Comparison of ENCODE assay signal across 1 cellular context in the genomic region with DNA sequence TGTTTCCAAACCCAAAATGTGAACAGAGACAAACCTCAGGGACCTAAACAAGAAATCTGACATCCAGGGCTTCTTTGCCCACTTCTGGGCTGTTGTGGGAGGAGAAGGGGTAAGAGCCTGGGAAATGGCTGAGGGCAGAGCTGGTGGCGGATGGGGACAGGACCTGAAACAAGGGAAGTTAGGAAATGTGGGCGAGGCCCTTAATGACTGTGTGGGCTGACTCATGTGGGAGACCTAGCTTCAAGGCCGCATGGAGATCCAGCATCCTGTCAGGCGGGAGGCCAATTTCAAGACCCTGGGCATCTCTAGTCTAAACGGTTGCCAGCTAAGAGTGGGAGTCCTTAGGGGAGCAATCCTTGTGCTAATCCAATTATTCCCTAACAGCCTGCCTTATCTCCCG.
TF ChIP-seq lines count a peak whose summit lies in the region.

No MANE protein-coding gene starts in this region.

TF ChIP-seq in HepG2, 621 proteins besides CTCF, POLR2A, EP300 and RAD21 (continued from another document and continues in another):
- TF ChIP-seq, protein P1, sequence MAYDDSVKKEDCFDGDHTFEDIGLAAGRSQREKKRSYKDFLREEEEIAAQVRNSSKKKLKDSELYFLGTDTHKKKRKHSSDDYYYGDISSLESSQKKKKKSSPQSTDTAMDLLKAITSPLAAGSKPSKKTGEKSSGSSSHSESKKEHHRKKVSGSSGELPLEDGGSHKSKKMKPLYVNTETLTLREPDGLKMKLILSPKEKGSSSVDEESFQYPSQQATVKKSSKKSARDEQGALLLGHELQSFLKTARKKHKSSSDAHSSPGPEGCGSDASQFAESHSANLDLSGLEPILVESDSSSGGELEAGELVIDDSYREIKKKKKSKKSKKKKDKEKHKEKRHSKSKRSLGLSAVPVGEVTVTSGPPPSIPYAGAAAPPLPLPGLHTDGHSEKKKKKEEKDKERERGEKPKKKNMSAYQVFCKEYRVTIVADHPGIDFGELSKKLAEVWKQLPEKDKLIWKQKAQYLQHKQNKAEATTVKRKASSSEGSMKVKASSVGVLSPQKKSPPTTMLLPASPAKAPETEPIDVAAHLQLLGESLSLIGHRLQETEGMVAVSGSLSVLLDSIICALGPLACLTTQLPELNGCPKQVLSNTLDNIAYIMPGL (CRISPR knock-in tag; IDR thresholded peaks at IDR 0.05; ENCODE audit: borderline replicate concordance in 1 of 2, low read depth in 1 of 2): no peak
- TF ChIP-seq ADNP (CRISPR knock-in tag; IDR thresholded peaks at IDR 0.05) (no peak), CC2D1A (CRISPR knock-in tag; IDR thresholded peaks at IDR 0.05) (no peak), ZNF264 (CRISPR knock-in tag; IDR thresholded peaks at IDR 0.05) (no peak), ZBTB38 (CRISPR knock-in tag; IDR thresholded peaks at IDR 0.05) (no peak), KMT2B (CRISPR knock-in tag; IDR thresholded peaks at IDR 0.05) (no peak), ZNF605 (CRISPR knock-in tag; IDR thresholded peaks at IDR 0.05) (no peak), ZNF367 (CRISPR knock-in tag; IDR thresholded peaks at IDR 0.05; ENCODE audit: borderline replicate concordance) (no peak), ZNF737 (CRISPR knock-in tag; IDR thresholded peaks at IDR 0.05; ENCODE audit: borderline replicate concordance) (no peak), MIXL1 (CRISPR knock-in tag; IDR thresholded peaks at IDR 0.05) (0 out of 2 replicates have a peak, but pooled peaks have one; percentile 13), ZNF232 (CRISPR knock-in tag; IDR thresholded peaks at IDR 0.05; ENCODE audit: borderline replicate concordance) (no peak), PHF21A (CRISPR knock-in tag; IDR thresholded peaks at IDR 0.05) (no peak), ATF7 (IDR thresholded peaks at IDR 0.05) (no peak), ATF7 (CRISPR knock-in tag; IDR thresholded peaks at IDR 0.05) (no peak), FOSL1 (CRISPR knock-in tag; IDR thresholded peaks at IDR 0.05; ENCODE audit: borderline replicate concordance) (no peak), ZNF709 (CRISPR knock-in tag; IDR thresholded peaks at IDR 0.05) (no peak), FOXC1 (CRISPR knock-in tag; IDR thresholded peaks at IDR 0.05; ENCODE audit: borderline replicate concordance) (no peak), PAX8 (CRISPR knock-in tag; IDR thresholded peaks at IDR 0.05; ENCODE audit: borderline replicate concordance) (no peak), GLI4 (CRISPR knock-in tag; IDR thresholded peaks at IDR 0.05; ENCODE audit: borderline replicate concordance) (no peak), ZKSCAN8 (CRISPR knock-in tag; IDR thresholded peaks at IDR 0.05; ENCODE audit: borderline replicate concordance) (no peak), RXRB (CRISPR knock-in tag; IDR thresholded peaks at IDR 0.05; ENCODE audit: borderline replicate concordance) (0 out of 2 replicates have a peak, but pooled peaks have one; percentile 24), MAF1 (CRISPR knock-in tag; IDR thresholded peaks at IDR 0.05; ENCODE audit: borderline replicate concordance) (no peak), HDAC1 (CRISPR knock-in tag; IDR thresholded peaks at IDR 0.05) (no peak; the same call in 1 of the 2 replicates), SRSF1 (optimal IDR thresholded peaks at IDR 0.05; ENCODE audit: low read depth, low read length) (no peak), ZC3H4 (CRISPR knock-in tag; IDR thresholded peaks at IDR 0.05; ENCODE audit: borderline replicate concordance) (no peak), SRY (CRISPR knock-in tag; IDR thresholded peaks at IDR 0.05) (no peak)
- TF ChIP-seq, protein P2, sequence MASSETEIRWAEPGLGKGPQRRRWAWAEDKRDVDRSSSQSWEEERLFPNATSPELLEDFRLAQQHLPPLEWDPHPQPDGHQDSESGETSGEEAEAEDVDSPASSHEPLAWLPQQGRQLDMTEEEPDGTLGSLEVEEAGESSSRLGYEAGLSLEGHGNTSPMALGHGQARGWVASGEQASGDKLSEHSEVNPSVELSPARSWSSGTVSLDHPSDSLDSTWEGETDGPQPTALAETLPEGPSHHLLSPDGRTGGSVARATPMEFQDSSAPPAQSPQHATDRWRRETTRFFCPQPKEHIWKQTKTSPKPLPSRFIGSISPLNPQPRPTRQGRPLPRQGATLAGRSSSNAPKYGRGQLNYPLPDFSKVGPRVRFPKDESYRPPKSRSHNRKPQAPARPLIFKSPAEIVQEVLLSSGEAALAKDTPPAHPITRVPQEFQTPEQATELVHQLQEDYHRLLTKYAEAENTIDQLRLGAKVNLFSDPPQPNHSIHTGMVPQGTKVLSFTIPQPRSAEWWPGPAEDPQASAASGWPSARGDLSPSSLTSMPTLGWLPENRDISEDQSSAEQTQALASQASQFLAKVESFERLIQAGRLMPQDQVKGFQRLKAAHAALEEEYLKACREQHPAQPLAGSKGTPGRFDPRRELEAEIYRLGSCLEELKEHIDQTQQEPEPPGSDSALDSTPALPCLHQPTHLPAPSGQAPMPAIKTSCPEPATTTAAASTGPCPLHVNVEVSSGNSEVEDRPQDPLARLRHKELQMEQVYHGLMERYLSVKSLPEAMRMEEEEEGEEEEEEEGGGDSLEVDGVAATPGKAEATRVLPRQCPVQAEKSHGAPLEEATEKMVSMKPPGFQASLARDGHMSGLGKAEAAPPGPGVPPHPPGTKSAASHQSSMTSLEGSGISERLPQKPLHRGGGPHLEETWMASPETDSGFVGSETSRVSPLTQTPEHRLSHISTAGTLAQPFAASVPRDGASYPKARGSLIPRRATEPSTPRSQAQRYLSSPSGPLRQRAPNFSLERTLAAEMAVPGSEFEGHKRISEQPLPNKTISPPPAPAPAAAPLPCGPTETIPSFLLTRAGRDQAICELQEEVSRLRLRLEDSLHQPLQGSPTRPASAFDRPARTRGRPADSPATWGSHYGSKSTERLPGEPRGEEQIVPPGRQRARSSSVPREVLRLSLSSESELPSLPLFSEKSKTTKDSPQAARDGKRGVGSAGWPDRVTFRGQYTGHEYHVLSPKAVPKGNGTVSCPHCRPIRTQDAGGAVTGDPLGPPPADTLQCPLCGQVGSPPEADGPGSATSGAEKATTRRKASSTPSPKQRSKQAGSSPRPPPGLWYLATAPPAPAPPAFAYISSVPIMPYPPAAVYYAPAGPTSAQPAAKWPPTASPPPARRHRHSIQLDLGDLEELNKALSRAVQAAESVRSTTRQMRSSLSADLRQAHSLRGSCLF (CRISPR knock-in tag; IDR thresholded peaks at IDR 0.05; ENCODE audit: borderline replicate concordance): no peak
- TF ChIP-seq, protein P3, sequence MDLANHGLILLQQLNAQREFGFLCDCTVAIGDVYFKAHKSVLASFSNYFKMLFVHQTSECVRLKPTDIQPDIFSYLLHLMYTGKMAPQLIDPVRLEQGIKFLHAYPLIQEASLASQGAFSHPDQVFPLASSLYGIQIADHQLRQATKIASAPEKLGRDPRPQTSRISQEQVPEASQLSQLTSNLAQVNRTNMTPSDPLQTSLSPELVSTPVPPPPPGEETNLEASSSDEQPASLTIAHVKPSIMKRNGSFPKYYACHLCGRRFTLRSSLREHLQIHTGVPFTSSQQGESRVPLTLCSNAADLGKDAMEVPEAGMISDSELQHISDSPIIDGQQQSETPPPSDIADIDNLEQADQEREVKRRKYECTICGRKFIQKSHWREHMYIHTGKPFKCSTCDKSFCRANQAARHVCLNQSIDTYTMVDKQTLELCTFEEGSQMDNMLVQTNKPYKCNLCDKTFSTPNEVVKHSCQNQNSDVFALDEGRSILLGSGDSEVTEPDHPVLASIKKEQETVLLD (CRISPR knock-in tag; IDR thresholded peaks at IDR 0.05; ENCODE audit: low read depth): no peak
- TF ChIP-seq, protein P4, sequence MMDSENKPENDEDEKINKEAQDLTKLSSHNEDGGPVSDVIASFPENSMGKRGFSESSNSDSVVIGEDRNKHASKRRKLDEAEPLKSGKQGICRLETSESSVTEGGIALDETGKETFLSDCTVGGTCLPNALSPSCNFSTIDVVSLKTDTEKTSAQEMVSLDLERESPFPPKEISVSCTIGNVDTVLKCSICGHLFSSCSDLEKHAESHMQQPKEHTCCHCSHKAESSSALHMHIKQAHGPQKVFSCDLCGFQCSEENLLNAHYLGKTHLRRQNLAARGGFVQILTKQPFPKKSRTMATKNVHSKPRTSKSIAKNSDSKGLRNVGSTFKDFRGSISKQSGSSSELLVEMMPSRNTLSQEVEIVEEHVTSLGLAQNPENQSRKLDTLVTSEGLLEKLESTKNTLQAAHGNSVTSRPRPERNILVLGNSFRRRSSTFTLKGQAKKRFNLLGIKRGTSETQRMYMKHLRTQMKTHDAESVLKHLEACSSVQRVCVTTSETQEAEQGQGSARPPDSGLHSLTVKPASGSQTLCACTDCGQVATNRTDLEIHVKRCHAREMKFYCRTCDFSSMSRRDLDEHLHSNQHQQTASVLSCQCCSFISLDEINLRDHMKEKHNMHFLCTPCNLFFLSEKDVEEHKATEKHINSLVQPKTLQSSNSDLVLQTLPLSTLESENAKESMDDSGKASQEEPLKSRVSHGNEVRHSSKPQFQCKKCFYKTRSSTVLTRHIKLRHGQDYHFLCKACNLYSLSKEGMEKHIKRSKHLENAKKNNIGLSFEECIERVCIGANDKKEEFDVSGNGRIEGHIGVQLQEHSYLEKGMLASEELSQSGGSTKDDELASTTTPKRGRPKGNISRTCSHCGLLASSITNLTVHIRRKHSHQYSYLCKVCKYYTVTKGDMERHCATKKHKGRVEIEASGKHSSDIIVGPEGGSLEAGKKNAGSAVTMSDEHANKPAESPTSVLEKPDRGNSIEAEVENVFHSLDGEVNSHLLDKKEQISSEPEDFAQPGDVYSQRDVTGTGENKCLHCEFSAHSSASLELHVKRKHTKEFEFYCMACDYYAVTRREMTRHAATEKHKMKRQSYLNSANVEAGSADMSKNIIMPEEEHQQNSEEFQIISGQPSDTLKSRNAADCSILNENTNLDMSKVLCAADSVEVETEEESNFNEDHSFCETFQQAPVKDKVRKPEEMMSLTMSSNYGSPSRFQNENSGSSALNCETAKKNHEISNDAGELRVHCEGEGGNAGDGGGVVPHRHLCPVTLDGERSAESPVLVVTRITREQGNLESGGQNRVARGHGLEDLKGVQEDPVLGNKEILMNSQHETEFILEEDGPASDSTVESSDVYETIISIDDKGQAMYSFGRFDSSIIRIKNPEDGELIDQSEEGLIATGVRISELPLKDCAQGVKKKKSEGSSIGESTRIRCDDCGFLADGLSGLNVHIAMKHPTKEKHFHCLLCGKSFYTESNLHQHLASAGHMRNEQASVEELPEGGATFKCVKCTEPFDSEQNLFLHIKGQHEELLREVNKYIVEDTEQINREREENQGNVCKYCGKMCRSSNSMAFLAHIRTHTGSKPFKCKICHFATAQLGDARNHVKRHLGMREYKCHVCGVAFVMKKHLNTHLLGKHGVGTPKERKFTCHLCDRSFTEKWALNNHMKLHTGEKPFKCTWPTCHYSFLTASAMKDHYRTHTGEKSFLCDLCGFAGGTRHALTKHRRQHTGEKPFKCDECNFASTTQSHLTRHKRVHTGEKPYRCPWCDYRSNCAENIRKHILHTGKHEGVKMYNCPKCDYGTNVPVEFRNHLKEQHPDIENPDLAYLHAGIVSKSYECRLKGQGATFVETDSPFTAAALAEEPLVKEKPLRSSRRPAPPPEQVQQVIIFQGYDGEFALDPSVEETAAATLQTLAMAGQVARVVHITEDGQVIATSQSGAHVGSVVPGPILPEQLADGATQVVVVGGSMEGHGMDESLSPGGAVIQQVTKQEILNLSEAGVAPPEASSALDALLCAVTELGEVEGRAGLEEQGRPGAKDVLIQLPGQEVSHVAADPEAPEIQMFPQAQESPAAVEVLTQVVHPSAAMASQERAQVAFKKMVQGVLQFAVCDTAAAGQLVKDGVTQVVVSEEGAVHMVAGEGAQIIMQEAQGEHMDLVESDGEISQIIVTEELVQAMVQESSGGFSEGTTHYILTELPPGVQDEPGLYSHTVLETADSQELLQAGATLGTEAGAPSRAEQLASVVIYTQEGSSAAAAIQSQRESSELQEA (CRISPR knock-in tag; IDR thresholded peaks at IDR 0.05; ENCODE audit: not compliant biosample characterization): no peak
- TF ChIP-seq, protein P5, sequence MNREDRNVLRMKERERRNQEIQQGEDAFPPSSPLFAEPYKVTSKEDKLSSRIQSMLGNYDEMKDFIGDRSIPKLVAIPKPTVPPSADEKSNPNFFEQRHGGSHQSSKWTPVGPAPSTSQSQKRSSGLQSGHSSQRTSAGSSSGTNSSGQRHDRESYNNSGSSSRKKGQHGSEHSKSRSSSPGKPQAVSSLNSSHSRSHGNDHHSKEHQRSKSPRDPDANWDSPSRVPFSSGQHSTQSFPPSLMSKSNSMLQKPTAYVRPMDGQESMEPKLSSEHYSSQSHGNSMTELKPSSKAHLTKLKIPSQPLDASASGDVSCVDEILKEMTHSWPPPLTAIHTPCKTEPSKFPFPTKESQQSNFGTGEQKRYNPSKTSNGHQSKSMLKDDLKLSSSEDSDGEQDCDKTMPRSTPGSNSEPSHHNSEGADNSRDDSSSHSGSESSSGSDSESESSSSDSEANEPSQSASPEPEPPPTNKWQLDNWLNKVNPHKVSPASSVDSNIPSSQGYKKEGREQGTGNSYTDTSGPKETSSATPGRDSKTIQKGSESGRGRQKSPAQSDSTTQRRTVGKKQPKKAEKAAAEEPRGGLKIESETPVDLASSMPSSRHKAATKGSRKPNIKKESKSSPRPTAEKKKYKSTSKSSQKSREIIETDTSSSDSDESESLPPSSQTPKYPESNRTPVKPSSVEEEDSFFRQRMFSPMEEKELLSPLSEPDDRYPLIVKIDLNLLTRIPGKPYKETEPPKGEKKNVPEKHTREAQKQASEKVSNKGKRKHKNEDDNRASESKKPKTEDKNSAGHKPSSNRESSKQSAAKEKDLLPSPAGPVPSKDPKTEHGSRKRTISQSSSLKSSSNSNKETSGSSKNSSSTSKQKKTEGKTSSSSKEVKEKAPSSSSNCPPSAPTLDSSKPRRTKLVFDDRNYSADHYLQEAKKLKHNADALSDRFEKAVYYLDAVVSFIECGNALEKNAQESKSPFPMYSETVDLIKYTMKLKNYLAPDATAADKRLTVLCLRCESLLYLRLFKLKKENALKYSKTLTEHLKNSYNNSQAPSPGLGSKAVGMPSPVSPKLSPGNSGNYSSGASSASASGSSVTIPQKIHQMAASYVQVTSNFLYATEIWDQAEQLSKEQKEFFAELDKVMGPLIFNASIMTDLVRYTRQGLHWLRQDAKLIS (CRISPR knock-in tag; IDR thresholded peaks at IDR 0.05): no peak
- TF ChIP-seq, protein P6, sequence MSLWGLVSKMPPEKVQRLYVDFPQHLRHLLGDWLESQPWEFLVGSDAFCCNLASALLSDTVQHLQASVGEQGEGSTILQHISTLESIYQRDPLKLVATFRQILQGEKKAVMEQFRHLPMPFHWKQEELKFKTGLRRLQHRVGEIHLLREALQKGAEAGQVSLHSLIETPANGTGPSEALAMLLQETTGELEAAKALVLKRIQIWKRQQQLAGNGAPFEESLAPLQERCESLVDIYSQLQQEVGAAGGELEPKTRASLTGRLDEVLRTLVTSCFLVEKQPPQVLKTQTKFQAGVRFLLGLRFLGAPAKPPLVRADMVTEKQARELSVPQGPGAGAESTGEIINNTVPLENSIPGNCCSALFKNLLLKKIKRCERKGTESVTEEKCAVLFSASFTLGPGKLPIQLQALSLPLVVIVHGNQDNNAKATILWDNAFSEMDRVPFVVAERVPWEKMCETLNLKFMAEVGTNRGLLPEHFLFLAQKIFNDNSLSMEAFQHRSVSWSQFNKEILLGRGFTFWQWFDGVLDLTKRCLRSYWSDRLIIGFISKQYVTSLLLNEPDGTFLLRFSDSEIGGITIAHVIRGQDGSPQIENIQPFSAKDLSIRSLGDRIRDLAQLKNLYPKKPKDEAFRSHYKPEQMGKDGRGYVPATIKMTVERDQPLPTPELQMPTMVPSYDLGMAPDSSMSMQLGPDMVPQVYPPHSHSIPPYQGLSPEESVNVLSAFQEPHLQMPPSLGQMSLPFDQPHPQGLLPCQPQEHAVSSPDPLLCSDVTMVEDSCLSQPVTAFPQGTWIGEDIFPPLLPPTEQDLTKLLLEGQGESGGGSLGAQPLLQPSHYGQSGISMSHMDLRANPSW (CRISPR knock-in tag; IDR thresholded peaks at IDR 0.05; ENCODE audit: borderline replicate concordance): no peak
- TF ChIP-seq, protein P7, sequence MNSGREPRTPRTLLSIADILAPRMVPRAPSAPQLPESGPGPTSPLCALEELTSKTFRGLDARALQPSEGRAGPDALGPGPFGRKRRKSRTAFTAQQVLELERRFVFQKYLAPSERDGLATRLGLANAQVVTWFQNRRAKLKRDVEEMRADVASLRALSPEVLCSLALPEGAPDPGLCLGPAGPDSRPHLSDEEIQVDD (CRISPR knock-in tag; IDR thresholded peaks at IDR 0.05; ENCODE audit: borderline replicate concordance): no peak
